Comparison of ENCODE assay signal across 27 cellular contexts in the genomic region with DNA sequence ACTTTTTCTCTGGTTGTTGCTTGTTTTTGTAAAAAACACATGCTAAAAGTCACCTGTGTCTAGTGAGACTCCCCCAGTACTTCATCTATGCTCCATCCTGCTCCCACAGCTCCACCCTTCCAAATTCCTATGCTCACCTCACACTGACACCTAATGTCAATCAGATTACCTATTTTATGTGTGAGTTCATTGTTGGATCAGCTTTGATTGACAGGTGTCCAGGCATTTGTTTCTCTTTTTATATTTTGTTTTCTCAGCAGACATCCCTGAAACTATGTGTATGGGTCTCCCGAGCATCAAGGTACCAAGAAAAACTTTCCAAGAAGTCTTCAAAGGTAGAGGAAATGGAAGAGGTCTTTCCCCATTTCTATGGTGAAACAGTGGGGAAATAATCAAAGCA.
"Had no signal": no experiment of that assay in that cellular context is flagged by ENCODE, and none has a peak within 500 bp of the region (broad histone marks: within the 10 kb centered on the region; RNA-seq: fewer than 3 reads in every experiment).

No MANE protein-coding gene starts in this region.

- ATAC-seq: left cardiac atrium, left ventricle myocardium superior, right cardiac atrium had no signal

- FAIRE-seq: bronchial epithelial cell, colon, endometrium, frontal cortex, keratinocyte, urothelium cell line had no signal

- DNase-seq: activated CD4-positive, alpha-beta T cell treated with anti-CD3 and anti-CD28 coated beads for 48 hours; activated CD4-positive, alpha-beta T cell treated with anti-CD3 and anti-CD28 coated beads, Interleukin-2, amount 50 U/mL, for 48 hours; activated CD4-positive, CD25-positive, alpha-beta regulatory T cell; activated CD8-positive, alpha-beta memory T cell treated with anti-CD3 and anti-CD28 coated beads, Interleukin-2, amount 50 U/mL, for 48 hours; activated naive CD4-positive, alpha-beta T cell treated with Interleukin-2 at 50 U/mL for 16 hours; activated T-cell treated with anti-CD3 and anti-CD28 coated beads, Interleukin-2, amount 50 U/mL, for 24 hours; anterior cingulate cortex; effector CD8-positive, alpha-beta T cell; glutamatergic neuron; left cardiac atrium; left ventricle myocardium superior; posterior cingulate gyrus; right cardiac atrium; spleen; stimulated activated naive CD4-positive, alpha-beta T cell treated with Interleukin-2 at 50 U/mL for 16 hours; T-helper 1 cell; trophoblast cell had no signal

- H3K36me3 ChIP-seq: thoracic aorta had no signal

- H3K4me3 Mint-ChIP-seq: activated naive CD8-positive, alpha-beta T cell; activated T-cell treated with anti-CD3 and anti-CD28 coated beads, Interleukin-2, amount 50 U/mL, for 24 hours; nephron had no signal

- H3K27ac Mint-ChIP-seq: activated naive CD8-positive, alpha-beta T cell; activated T-cell treated with anti-CD3 and anti-CD28 coated beads, Interleukin-2, amount 50 U/mL, for 24 hours; nephron had no signal

- H3K27ac ChIP-seq: epithelial cell of prostate, spleen, thoracic aorta had no signal

- H3K9me3 Mint-ChIP-seq: activated T-cell treated with anti-CD3 and anti-CD28 coated beads, Interleukin-2, amount 50 U/mL, for 24 hours; nephron had no signal

- H3K9me3 ChIP-seq: thoracic aorta had no signal

- H3K27me3 ChIP-seq: spleen had no signal

- H3K27me3 Mint-ChIP-seq: activated naive CD8-positive, alpha-beta T cell; activated T-cell treated with anti-CD3 and anti-CD28 coated beads, Interleukin-2, amount 50 U/mL, for 24 hours had no signal

- H3K4me3 ChIP-seq: spleen, thoracic aorta had no signal
